11 cellular contexts compared by ENCODE assay signal in genomic region chr2:174035981-174036742, GRCh38.
DNase-seq lines count a peak whose midpoint lies in the region; ATAC-seq, FAIRE-seq and TF ChIP-seq lines count a peak whose summit lies in the region.
"Had no signal": no experiment of that assay in that cellular context is flagged by ENCODE, and none has a peak within 500 bp of the region (broad histone marks: within the 10 kb centered on the region; RNA-seq: fewer than 3 reads in every experiment).

No MANE protein-coding gene starts in this region.

- peak overlapping the region; percentile 35 for H3K4me2 ChIP-seq in A549

- CTCF ChIA-PET in A549 (lab: Yijun Ruan, JAX) = interaction anchor here (1.1 to 1.8 kb wide), 3 partner anchors 11 to 37 kb away, joined by 3 to 6 read pairs (median 3); no protein-coding TSS in a partner anchor
- CTCF ChIA-PET in activated CD8-positive, alpha-beta memory T cell treated with anti-CD3 and anti-CD28 coated beads, Interleukin-2, amount 10 ng/mL, durations not matched to agents 7 days and 5 days (lab: Charles Lee) = no interaction called here

- H3K4me3 ChIP-seq in A549 = no peak overlapping the region
- H3K4me3 ChIP-seq in astrocyte of the cerebellum (ENCODE audit: low read depth, low read length) = no peak overlapping the region

- in situ Hi-C loops in astrocyte of the cerebellum (cut with HindIII; ENCODE audit: low sequenced_read_pairs) = loop anchor here (25.0 kb wide), 1 partner anchor 474 kb away; no protein-coding TSS in a partner anchor

- H3K9me3 Mint-ChIP-seq in HFFc6 = peaks cover 4% of the 10 kb centered on the region
- no peaks in the 10 kb centered on the region for H3K9me3 Mint-ChIP-seq in activated CD8-positive, alpha-beta memory T cell treated with anti-CD3 and anti-CD28 coated beads, Interleukin-2, amount 10 ng/mL, durations not matched to agents 7 days and 5 days (ENCODE audit: low read depth)
- H3K9me3 Mint-ChIP-seq: naive B cell had no signal

- TF ChIP-seq CTCF in A549 (IDR thresholded peaks at IDR 0.05) (no peak; the same call in 2 of the 3 replicates), HFFc6 (IDR thresholded peaks at IDR 0.05) (peak; percentile 56), astrocyte of the cerebellum (IDR thresholded peaks at IDR 0.05; ENCODE audit: low read depth, low read length, missing control alignments) (peak; percentile 20)

- H3K4me1 Mint-ChIP-seq in HFFc6 (ENCODE audit: low read depth) = peaks cover 69% of the 10 kb centered on the region
- H3K4me1 Mint-ChIP-seq in activated CD8-positive, alpha-beta memory T cell treated with anti-CD3 and anti-CD28 coated beads, Interleukin-2, amount 10 ng/mL, durations not matched to agents 7 days and 5 days = peaks cover 12% of the 10 kb centered on the region

- H3K4me3 Mint-ChIP-seq in HFFc6 = no peak overlapping the region
- no peak overlapping the region for H3K4me3 Mint-ChIP-seq in activated CD8-positive, alpha-beta memory T cell treated with anti-CD3 and anti-CD28 coated beads, Interleukin-2, amount 10 ng/mL, durations not matched to agents 7 days and 5 days
- H3K4me3 Mint-ChIP-seq: naive B cell had no signal

- no peak for TF ChIP-seq RAD21 in A549 (conservative IDR thresholded peaks at IDR 0.05 in 1 of 2, IDR thresholded peaks at IDR 0.05 in 1 of 2)

- TF ChIP-seq EP300 in A549 (IDR thresholded peaks at IDR 0.05) = no peak

- H3K27me3 Mint-ChIP-seq in HFFc6 (ENCODE audit: insufficient read depth) = no peaks in the 10 kb centered on the region; the same call in 1 of the 2 replicates
- peaks cover 6% of the 10 kb centered on the region for H3K27me3 Mint-ChIP-seq in activated CD8-positive, alpha-beta memory T cell treated with anti-CD3 and anti-CD28 coated beads, Interleukin-2, amount 10 ng/mL, durations not matched to agents 7 days and 5 days

- no peaks in the 10 kb centered on the region for H3K36me3 Mint-ChIP-seq in HFFc6 (ENCODE audit: low read depth)
- H3K36me3 Mint-ChIP-seq in activated CD8-positive, alpha-beta memory T cell treated with anti-CD3 and anti-CD28 coated beads, Interleukin-2, amount 10 ng/mL, durations not matched to agents 7 days and 5 days = no peaks in the 10 kb centered on the region
- H3K36me3 Mint-ChIP-seq: naive B cell had no signal

- H3K4me1 ChIP-seq in A549 = peaks cover 90% of the 10 kb centered on the region

- no peak for FAIRE-seq in A549 (lab: Jason Lieb, UNC)

- DNase-seq in A549 (ENCODE audit: low read depth in 1 of 2, low spot score in 1 of 2) (peak in 1 of 2 experiments; percentile 41), HFFc6 (no peak), astrocyte of the cerebellum (ENCODE audit: low read depth) (no peak), kidney tubule cell (ENCODE audit: low spot score) (peak; percentile 32), GM19238 (ENCODE audit: insufficient read length, low spot score) (no peak)
- DNase-seq in activated CD8-positive, alpha-beta memory T cell treated with anti-CD3 and anti-CD28 coated beads, Interleukin-2, amount 10 ng/mL, durations not matched to agents 7 days and 5 days = no peak
- no peak for DNase-seq in stimulated activated naive CD8-positive, alpha-beta T cell treated with anti-CD3 and anti-CD28 coated beads, Interleukin-15, Interleukin-2, amounts not matched to agents 100 U/mL and 50 U/mL, for 24 hours
- DNase-seq: effector CD4-positive, alpha-beta T cell; naive B cell; NCI-H1105 treated with DMSO at 0.1 percent for 48 hours had no signal

- 77% methylated on average over 12 of the region's 12 CpGs for WGBS in A549 (ENCODE audit: missing lambda C conversion rate)

- POLR2A ChIA-PET in A549 (lab: Yijun Ruan, JAX) = interaction anchor here (1.3 kb wide), 1 partner anchor 305 kb away, joined by 3 read pairs; no protein-coding TSS in a partner anchor

- H3K27ac ChIP-seq in A549 = peak overlapping the region; percentile 46 to 93

- no peaks in the 10 kb centered on the region for H3K9me3 ChIP-seq in A549

- ATAC-seq in A549 (peak in 1 of 2 experiments; percentile 14; a peak in 2 of 6 replicates), GM21825 (IDR thresholded peaks at IDR 0.05; ENCODE audit: unreplicated experiment) (no peak)
- ATAC-seq in activated CD8-positive, alpha-beta memory T cell treated with anti-CD3 and anti-CD28 coated beads, Interleukin-2, amount 10 ng/mL, durations not matched to agents 7 days and 5 days = no peak
- ATAC-seq in stimulated activated naive CD8-positive, alpha-beta T cell treated with anti-CD3 and anti-CD28 coated beads, Interleukin-15, Interleukin-2, amounts not matched to agents 100 U/mL and 50 U/mL, for 24 hours = no peak

- no peak overlapping the region for H3K27ac Mint-ChIP-seq in HFFc6
- no peak overlapping the region for H3K27ac Mint-ChIP-seq in activated CD8-positive, alpha-beta memory T cell treated with anti-CD3 and anti-CD28 coated beads, Interleukin-2, amount 10 ng/mL, durations not matched to agents 7 days and 5 days

- no peak for TF ChIP-seq POLR2A in A549 (IDR thresholded peaks at IDR 0.05; ENCODE audit: low read length)

TF ChIP-seq in A549, 52 proteins besides CTCF, POLR2A, EP300 and RAD21:
- TF ChIP-seq RNF2 (IDR thresholded peaks at IDR 0.05; ENCODE audit: borderline replicate concordance, low read depth) (no peak), FOSL2 (IDR thresholded peaks at IDR 0.05) (no peak), FOSL2 (CRISPR knock-in tag; IDR thresholded peaks at IDR 0.05) (peak; percentile 57; the same call in 1 of the 2 replicates)
